In genomic region chr7:88456490-88456889, GRCh38 we compare ENCODE assay signal across 7 cellular contexts.
"Had no signal": no experiment of that assay in that cellular context is flagged by ENCODE, and none has a peak within 500 bp of the region (broad histone marks: within the 10 kb centered on the region; RNA-seq: fewer than 3 reads in every experiment).

No MANE protein-coding gene starts in this region.

- DNase-seq: GM23248, GOT3, H7, HFFc6, IMR-90 had no signal

- H3K36me3 ChIP-seq: HAP-1 had no signal

- H3K4me3 Mint-ChIP-seq: HFFc6 had no signal

- ATAC-seq: HCT116 had no signal

- H3K9me3 ChIP-seq: HAP-1 had no signal

- H3K27ac Mint-ChIP-seq: HFFc6 had no signal

- H3K9ac ChIP-seq: GM23248 had no signal

- H3K27ac ChIP-seq: GM23248 had no signal

- H3K4me3 ChIP-seq: GM23248, HAP-1 had no signal
